In the genomic region with DNA sequence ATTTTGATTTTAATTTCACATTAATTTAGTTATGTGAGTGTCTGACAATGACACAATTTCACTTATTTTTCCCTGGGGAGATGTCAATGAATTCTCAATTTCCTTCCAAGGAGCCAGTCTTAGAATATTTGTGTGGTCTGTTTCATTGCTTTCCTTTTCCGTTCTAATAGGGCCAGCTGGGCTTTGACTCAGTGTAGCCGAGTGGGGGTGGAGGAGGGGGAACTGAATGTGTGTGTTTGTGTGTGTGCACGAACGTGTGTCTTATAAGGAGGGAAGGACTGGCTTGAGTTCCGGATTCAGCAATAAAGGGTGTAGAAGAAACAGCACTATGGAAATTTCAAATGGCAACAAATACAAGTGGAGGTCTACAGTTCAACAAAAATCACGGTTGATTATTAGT, we compare ENCODE assay signal across 11 cellular contexts.
A peak's percentile ranks its signal among the peaks of the same experiment; 100 is the strongest.
DNase-seq lines count a peak whose midpoint lies in the region; ATAC-seq, FAIRE-seq and TF ChIP-seq lines count a peak whose summit lies in the region.
"Had no signal": no experiment of that assay in that cellular context is flagged by ENCODE, and none has a peak within 500 bp of the region (broad histone marks: within the 10 kb centered on the region; RNA-seq: fewer than 3 reads in every experiment).

No MANE protein-coding gene starts in this region.

- peaks cover 33 to 68% (median 55%) of the 10 kb centered on the region in 10 experiments for H3K4me1 ChIP-seq in BLaER1 treated with 17β-estradiol and CSF1 and Interleukin-3, amounts not matched to agents 10 nM and 100 nM
- H3K4me1 ChIP-seq in HAP-1 (peaks cover 9% of the 10 kb centered on the region), uterus (no peaks in the 10 kb centered on the region)
- H3K4me1 ChIP-seq: SJCRH30 had no signal

- TF ChIP-seq POLR2A in uterus (IDR thresholded peaks at IDR 0.05), result no peak

- H3K4me3 ChIP-seq in BLaER1 treated with 17β-estradiol and CSF1 and Interleukin-3, amounts not matched to agents 10 nM and 100 nM, result peak overlapping the region in 9 of 10 experiments; percentile 5 to 58 (median 38); a peak in 17 of 20 replicates
- H3K4me3 ChIP-seq in HAP-1, result no peak overlapping the region
- H3K4me3 ChIP-seq in uterus, result no peak overlapping the region
- H3K4me3 ChIP-seq: SJCRH30 had no signal

- peak overlapping the region in 9 of 11 experiments; percentile 26 to 91 (median 78); a peak in 17 of 22 replicates for H3K27ac ChIP-seq in BLaER1 treated with 17β-estradiol and CSF1 and Interleukin-3, amounts not matched to agents 10 nM and 100 nM
- H3K27ac ChIP-seq in uterus, result no peak overlapping the region
- H3K27ac ChIP-seq: SJCRH30 had no signal

- ATAC-seq in GM21367 (IDR thresholded peaks at IDR 0.05; ENCODE audit: unreplicated experiment), result peak; percentile 37
- ATAC-seq in HG03139 (IDR thresholded peaks at IDR 0.05; ENCODE audit: unreplicated experiment), result peak; percentile 46

- H3K4me2 ChIP-seq in BLaER1 treated with 17β-estradiol and CSF1 and Interleukin-3, amounts not matched to agents 10 nM and 100 nM, result peak overlapping the region; percentile 78 to 90 (median 84)

- FAIRE-seq in RCC 7860 (lab: Jason Lieb, UNC), result no peak

- intact Hi-C loops in uterus (cut with DNase I; ENCODE audit: low total_unique reads), result no loop called here

- H3K27me3 ChIP-seq in BLaER1 treated with 17β-estradiol and CSF1 and Interleukin-3, amounts not matched to agents 10 nM and 100 nM, result 0 out of 22 replicates have a peak, but pooled peaks cover 0 to 3% (median 0%) of the 10 kb centered on the region in 11 experiments
- no peaks in the 10 kb centered on the region for H3K27me3 ChIP-seq in HAP-1 (ENCODE audit: low read depth)
- H3K27me3 ChIP-seq in uterus, result no peaks in the 10 kb centered on the region
- H3K27me3 ChIP-seq: SJCRH30 had no signal

- no peak for TF ChIP-seq CTCF in uterus (IDR thresholded peaks at IDR 0.05)

- in situ Hi-C loops in HAP-1 (cut with MboI; ENCODE audit: low sequenced_read_pairs), result no loop called here

- H3K9me3 ChIP-seq in BLaER1 treated with 17β-estradiol and CSF1 and Interleukin-3, amounts not matched to agents 10 nM and 100 nM (replicated peaks in 1 of 11), result peaks cover 0 to 30% (median 9%) of the 10 kb centered on the region in 11 experiments; a peak in 12 of 22 replicates
- H3K9me3 ChIP-seq in HAP-1, result no peaks in the 10 kb centered on the region
- no peaks in the 10 kb centered on the region for H3K9me3 ChIP-seq in uterus
- H3K9me3 ChIP-seq: SJCRH30 had no signal

- H3K9ac ChIP-seq in BLaER1 treated with 17β-estradiol and CSF1 and Interleukin-3, amounts not matched to agents 10 nM and 100 nM, result peak overlapping the region in 8 of 11 experiments; percentile 27 to 75 (median 62); a peak in 15 of 22 replicates

- DNase-seq in RPMI8226 (peak; percentile 21), HAP-1 (ENCODE audit: low spot score in 2 of 2) (no peak), uterus (no peak), RCC 7860 (ENCODE audit: low spot score) (no peak), hippocampal formation (lab: John Stamatoyannopoulos, UW) (no peak)
- DNase-seq: midbrain; SJCRH30; stimulated activated CD4-positive, alpha-beta T cell treated with anti-CD3 and anti-CD28 coated beads, Interleukin-2, amount 100 ng/mL, for 48 hours had no signal

- no peaks in the 10 kb centered on the region for H3K36me3 ChIP-seq in BLaER1 treated with 17β-estradiol and CSF1 and Interleukin-3, amounts not matched to agents 10 nM and 100 nM
- no peaks in the 10 kb centered on the region; the same call in 1 of the 2 replicates for H3K36me3 ChIP-seq in HAP-1 (replicated peaks)
- no peaks in the 10 kb centered on the region for H3K36me3 ChIP-seq in uterus
- H3K36me3 ChIP-seq: SJCRH30 had no signal

- 0 out of 22 replicates have a peak, but pooled peaks cover 0 to 4% (median 0%) of the 10 kb centered on the region in 11 experiments for H4K20me1 ChIP-seq in BLaER1 treated with 17β-estradiol and CSF1 and Interleukin-3, amounts not matched to agents 10 nM and 100 nM

Comparison
In these comparisons a context has a peak if more than half of its experiments do, and no peak if none do; other contexts are left out.
1. H3K27ac ChIP-seq: peak in BLaER1 treated with 17β-estradiol and CSF1 and Interleukin-3, amounts not matched to agents 10 nM and 100 nM (9 of 11); none in uterus (0 of 2).
2. H3K4me3 ChIP-seq: peak in BLaER1 treated with 17β-estradiol and CSF1 and Interleukin-3, amounts not matched to agents 10 nM and 100 nM (9 of 10); none in HAP-1 (single experiment) and uterus (0 of 2).